Comparison of ENCODE assay signal across 19 cellular contexts in the genomic region with DNA sequence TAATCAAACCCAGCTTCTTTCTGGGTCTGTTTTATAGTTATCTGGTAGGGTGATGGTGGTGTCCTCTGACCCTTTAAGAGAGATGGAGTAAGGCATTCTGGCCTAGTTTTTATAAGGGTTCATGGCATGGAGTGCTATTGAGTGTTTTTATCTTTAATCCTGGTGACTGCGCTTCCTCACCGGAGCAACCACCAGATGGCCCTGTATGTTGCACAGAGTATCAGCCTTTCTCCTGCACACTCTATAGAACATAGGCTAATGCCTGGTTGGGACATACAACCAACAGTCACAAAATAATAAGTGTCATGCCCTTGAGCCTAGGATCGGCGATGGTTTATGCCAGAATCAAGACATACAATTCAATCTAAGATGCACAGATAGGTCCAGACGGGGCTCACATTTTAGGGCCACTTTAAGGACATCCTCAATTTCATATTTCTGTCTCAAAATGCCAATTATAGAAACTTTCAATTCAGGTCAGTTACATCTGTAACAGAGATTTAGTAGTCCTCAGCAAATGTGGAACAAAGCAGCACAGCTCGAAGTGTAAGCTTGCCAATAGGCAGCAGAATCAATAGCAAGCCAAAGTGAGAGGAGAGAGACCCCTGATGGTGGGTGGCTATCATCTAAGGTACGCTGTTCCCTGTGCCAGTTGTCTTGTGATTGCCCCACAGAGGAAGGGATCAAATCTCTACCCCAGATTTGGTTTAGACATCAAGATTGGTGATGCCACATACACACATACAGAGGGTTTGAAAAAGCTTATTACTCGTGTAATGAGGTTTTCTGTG. TPM values are rescaled to one million over a fixed set of nuclear protein-coding genes. Genes with fewer than 3 reads are reported as not detected.
DNase-seq lines count a peak whose midpoint lies in the region; ATAC-seq and TF ChIP-seq lines count a peak whose summit lies in the region.
"Had no signal": no experiment of that assay in that cellular context is flagged by ENCODE, and none has a peak within 500 bp of the region (broad histone marks: within the 10 kb centered on the region; RNA-seq: fewer than 3 reads in every experiment).

No MANE protein-coding gene starts in this region.

- H3K36me3 ChIP-seq in cardiac muscle cell = no peaks in the 10 kb centered on the region
- H3K36me3 ChIP-seq in heart right ventricle = no peaks in the 10 kb centered on the region
- H3K36me3 ChIP-seq in OCI-LY3 (replicated peaks; ENCODE audit: low read depth, low read length) = no peaks in the 10 kb centered on the region
- H3K36me3 ChIP-seq: heart left ventricle had no signal

- peak; percentile 17 for TF ChIP-seq CTCF in cardiac muscle cell (IDR thresholded peaks at IDR 0.05; ENCODE audit: low read depth, low read length)
- no peak for TF ChIP-seq CTCF in heart right ventricle (IDR thresholded peaks at IDR 0.05)
- peak; percentile 1; the same call in 1 of the 2 replicates for TF ChIP-seq CTCF in OCI-LY3 (IDR thresholded peaks at IDR 0.05; ENCODE audit: low read depth, low read length)
- TF ChIP-seq CTCF in epithelial cell of proximal tubule (conservative IDR thresholded peaks at IDR 0.05; ENCODE audit: low read depth, low read length) = peak; percentile 3

- DNase-seq in cardiac muscle cell (ENCODE audit: low read depth in 1 of 2, low spot score in 1 of 2) (no peak), heart right ventricle (no peak), epithelial cell of proximal tubule (ENCODE audit: low read depth) (no peak), NCI-H446 (lab: John Stamatoyannopoulos, UW) (no peak), SW 1271 (lab: John Stamatoyannopoulos, UW) (no peak)
- DNase-seq: anterior cingulate cortex; Calu3; heart left ventricle; NCI-H1436; stimulated activated naive CD4-positive, alpha-beta T cell had no signal

- H3K27ac ChIP-seq in cardiac muscle cell (no peak overlapping the region), heart right ventricle (no peak overlapping the region), OCI-LY3 (ENCODE audit: low read length) (no peak overlapping the region)
- H3K27ac ChIP-seq: heart left ventricle, HL-60, RWPE1 had no signal

- H3K9me3 ChIP-seq in cardiac muscle cell (ENCODE audit: low read depth) (no peaks in the 10 kb centered on the region), heart right ventricle (no peaks in the 10 kb centered on the region), OCI-LY3 (ENCODE audit: insufficient read depth, low read length) (no peaks in the 10 kb centered on the region)
- H3K9me3 ChIP-seq: heart left ventricle had no signal

- no peaks in the 10 kb centered on the region for H3K4me1 ChIP-seq in cardiac muscle cell (ENCODE audit: low read depth)
- no peaks in the 10 kb centered on the region for H3K4me1 ChIP-seq in heart right ventricle
- H3K4me1 ChIP-seq in OCI-LY3 (ENCODE audit: low read length) = no peaks in the 10 kb centered on the region
- H3K4me1 ChIP-seq: heart left ventricle had no signal

- no peak overlapping the region for H3K9ac ChIP-seq in OCI-LY3 (ENCODE audit: low read length)

- H3K4me3 ChIP-seq in cardiac muscle cell (no peak overlapping the region), heart right ventricle (no peak overlapping the region), OCI-LY3 (ENCODE audit: low read length) (no peak overlapping the region), epithelial cell of proximal tubule (ENCODE audit: low read depth, low read length) (no peak overlapping the region)
- H3K4me3 ChIP-seq: heart left ventricle, smooth muscle cell had no signal

- no peak for ATAC-seq in heart right ventricle
- no peak for ATAC-seq in GM21825 (IDR thresholded peaks at IDR 0.05; ENCODE audit: unreplicated experiment)
- no peak for ATAC-seq in GM18868 (IDR thresholded peaks at IDR 0.05; ENCODE audit: unreplicated experiment)
- ATAC-seq: esophagus mucosa, heart left ventricle had no signal

- intact Hi-C loops in heart right ventricle (cut with DNase I) = no loop called here

- peaks cover 72% of the 10 kb centered on the region for H3K27me3 ChIP-seq in cardiac muscle cell
- peaks cover 0 to 95% (median 83%) of the 10 kb centered on the region in 7 donors for H3K27me3 ChIP-seq in heart right ventricle
- H3K27me3 ChIP-seq in OCI-LY3 (ENCODE audit: low read depth, low read length) = no peaks in the 10 kb centered on the region

- H3K4me2 ChIP-seq in OCI-LY3 (ENCODE audit: low read length) = no peak overlapping the region
- H3K4me2 ChIP-seq: smooth muscle cell had no signal

- WGBS in heart right ventricle, 2 donors = 66 to 73% methylated on average over 8 of the region's 8 CpGs

- no peak overlapping the region for H2AFZ ChIP-seq in OCI-LY3 (ENCODE audit: low read depth, low read length)

- H3K79me2 ChIP-seq in OCI-LY3 (ENCODE audit: low read length) = no peaks in the 10 kb centered on the region

- H4K20me1 ChIP-seq in OCI-LY3 (ENCODE audit: insufficient read depth, low read length) = no peaks in the 10 kb centered on the region

RNA-seq across cellular contexts. Expression of a gene that starts 37.2 kb away (rescaled TPM):
- total RNA-seq in cardiac muscle cell = not detected in 2 replicates
- not detected in 2 replicates for polyA plus RNA-seq in cardiac muscle cell
- total RNA-seq in heart right ventricle = not detected
- not detected for polyA plus RNA-seq in heart right ventricle
- total RNA-seq in epithelial cell of proximal tubule = 74.5 and 83.8 TPM in 2 replicates
- total RNA-seq: esophagus mucosa, heart left ventricle had no signal
- polyA plus RNA-seq: heart left ventricle had no signal

RNA-seq across cellular contexts. Expression of a gene that starts 48.2 kb away (rescaled TPM):
- total RNA-seq in cardiac muscle cell (not detected in 2 replicates), heart right ventricle (under 1 TPM in 1 of 10 donors, not detected in 9; 0.55 TPM), epithelial cell of proximal tubule (12.7 and 21.4 TPM in 2 replicates)
- polyA plus RNA-seq in cardiac muscle cell (not detected in 2 replicates), heart right ventricle (not detected)
- total RNA-seq: esophagus mucosa, heart left ventricle had no signal
- polyA plus RNA-seq: heart left ventricle had no signal

RNA-seq across cellular contexts. Expression of a gene that starts 52.5 kb away (rescaled TPM):
- total RNA-seq in cardiac muscle cell (not detected in 2 replicates), heart right ventricle (under 1 TPM in 4 of 10 donors, not detected in 6; 0.25 to 0.62 (median 0.45) TPM), epithelial cell of proximal tubule (24.9 and 26.0 TPM in 2 replicates)
- polyA plus RNA-seq in cardiac muscle cell (0.81 TPM in 1 of 2 replicates, not detected in the other), heart right ventricle (under 1 TPM; 0.13 to 0.29 TPM)

RNA-seq across cellular contexts. Expression of a gene that starts 58.5 kb away (rescaled TPM):
- total RNA-seq in cardiac muscle cell = 0.12 TPM in 1 of 2 replicates, not detected in the other
- polyA plus RNA-seq in cardiac muscle cell = not detected in 2 replicates
- 1 to 10 TPM in 1 of 10 donors, under 1 TPM in 7, not detected in 2; 0.14 to 1.2 (median 0.33) TPM for total RNA-seq in heart right ventricle
- under 1 TPM; 0.88 to 0.96 TPM for polyA plus RNA-seq in heart right ventricle
- total RNA-seq in epithelial cell of proximal tubule = 42.9 and 55.6 TPM in 2 replicates

RNA-seq across cellular contexts. Expression of a gene that starts 59.0 kb away (rescaled TPM):
- total RNA-seq in cardiac muscle cell (not detected in 2 replicates), heart right ventricle (not detected), epithelial cell of proximal tubule (not detected in 2 replicates)
- polyA plus RNA-seq in cardiac muscle cell (not detected in 2 replicates), heart right ventricle (not detected)
- total RNA-seq: Calu3, esophagus mucosa, heart left ventricle, kidney epithelial cell, omental fat pad, smooth muscle cell had no signal
- polyA plus RNA-seq: heart left ventricle had no signal

Comparison
In these comparisons a context has a peak if more than half of its experiments do, and no peak if none do; other contexts are left out.
1. CTCF ChIP-seq: peak in cardiac muscle cell (single experiment), OCI-LY3 (single experiment) and epithelial cell of proximal tubule (single experiment); none in heart right ventricle (0 of 9).
2. RNA of a gene that starts 37.2 kb away (total RNA-seq): 74.5 to 83.8 TPM in epithelial cell of proximal tubule; not detected in cardiac muscle cell and not detected in heart right ventricle; every median in the first group is over 10 times any median in the second.
3. RNA of a gene that starts 52.5 kb away (total RNA-seq): 24.9 to 26.0 TPM in epithelial cell of proximal tubule; not detected in cardiac muscle cell and 0.25 to 0.62 TPM in heart right ventricle; every median in the first group is over 10 times any median in the second.